ENCODE assay signal across 9 cellular contexts in the genomic region with DNA sequence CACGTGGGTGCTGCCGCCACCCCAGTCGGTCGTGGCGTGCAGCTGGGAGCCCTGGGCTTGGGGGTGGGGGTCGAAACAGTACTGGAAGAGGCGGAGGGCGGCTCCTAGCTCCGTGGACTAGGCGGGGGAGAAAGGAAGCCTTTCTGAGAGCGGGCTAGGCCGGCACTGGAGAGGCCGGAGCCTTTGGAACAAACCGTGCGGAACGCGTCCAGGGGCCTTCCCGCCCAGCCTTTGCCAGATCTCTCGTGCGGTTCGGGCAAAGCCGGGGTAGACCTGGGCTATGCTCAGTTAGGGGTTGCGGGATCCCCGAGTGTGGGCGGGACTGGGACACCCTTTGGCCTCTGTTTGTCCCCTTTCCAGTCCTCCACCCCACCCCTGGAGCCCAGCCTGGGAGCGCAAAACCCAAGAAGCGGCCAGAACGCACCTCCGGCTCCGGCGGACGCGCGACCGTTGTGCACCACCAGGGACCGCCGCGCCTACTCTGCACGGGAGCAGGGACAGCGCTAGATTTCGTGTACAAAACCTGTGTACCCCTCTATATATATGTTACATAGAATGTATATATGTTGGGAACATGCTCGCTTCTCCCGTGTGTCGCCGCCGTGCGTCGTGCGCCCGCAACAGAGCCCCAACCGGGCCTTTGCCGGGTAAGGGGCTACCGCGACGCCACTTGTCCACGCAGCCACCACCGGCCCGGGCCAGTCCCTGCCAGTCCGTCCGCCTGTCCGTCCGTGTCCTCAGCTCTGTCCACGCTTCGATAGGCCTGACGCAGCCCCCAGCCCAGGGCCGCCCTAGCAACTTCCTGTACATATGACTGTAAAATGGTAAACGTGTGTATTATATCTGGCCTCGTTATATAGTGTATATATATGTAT. TPM values are rescaled to one million over a fixed set of nuclear protein-coding genes. Genes with fewer than 3 reads are reported as not detected.
DNase-seq lines count a peak whose midpoint lies in the region; ATAC-seq and TF ChIP-seq lines count a peak whose summit lies in the region.
"Had no signal": no experiment of that assay in that cellular context is flagged by ENCODE, and none has a peak within 500 bp of the region (broad histone marks: within the 10 kb centered on the region; RNA-seq: fewer than 3 reads in every experiment).

No MANE protein-coding gene starts in this region.

- H3K4me1 Mint-ChIP-seq in neural progenitor cell, result peaks cover 38% of the 10 kb centered on the region

- no peaks in the 10 kb centered on the region for H3K79me2 ChIP-seq in neural progenitor cell (ENCODE audit: low read depth)

- no peaks in the 10 kb centered on the region for H3K9me3 Mint-ChIP-seq in neural progenitor cell

- peaks cover 13% of the 10 kb centered on the region for H3K36me3 Mint-ChIP-seq in neural progenitor cell

- H3K9me3 ChIP-seq in WERI-Rb-1 (ENCODE audit: severe bottlenecking), result no peaks in the 10 kb centered on the region
- H3K9me3 ChIP-seq in neural progenitor cell (ENCODE audit: low read depth), result no peaks in the 10 kb centered on the region

- peaks cover 20% of the 10 kb centered on the region for H3K27me3 Mint-ChIP-seq in neural progenitor cell (ENCODE audit: insufficient read depth, low read depth)

- DNase-seq in WERI-Rb-1, result no peak
- DNase-seq in fibroblast of villous mesenchyme (ENCODE audit: low read depth), result peak; percentile 53
- peak; percentile 72 for DNase-seq in neural progenitor cell (ENCODE audit: low spot score)
- DNase-seq in epidermal melanocyte (ENCODE audit: insufficient read length, low spot score), result no peak
- DNase-seq: activated naive CD4-positive, alpha-beta T cell treated with anti-CD3 and anti-CD28 coated beads, Interleukin-2, amount 50 U/mL, for 16 hours had no signal

- H3K4me3 ChIP-seq in WERI-Rb-1 (ENCODE audit: low read depth, low read length) (no peak overlapping the region), fibroblast of villous mesenchyme (ENCODE audit: low read depth, low read length) (no peak overlapping the region), neural progenitor cell (peak overlapping the region; percentile 33)

- H3K4me1 ChIP-seq in neural progenitor cell, result peaks cover 30% of the 10 kb centered on the region

- H4K20me1 ChIP-seq in neural progenitor cell (ENCODE audit: low read depth), result peaks cover 86% of the 10 kb centered on the region

- ATAC-seq in GM18861 (IDR thresholded peaks at IDR 0.05; ENCODE audit: unreplicated experiment), result no peak
- ATAC-seq in GM19351 (IDR thresholded peaks at IDR 0.05; ENCODE audit: unreplicated experiment), result no peak
- ATAC-seq in HG02798 (IDR thresholded peaks at IDR 0.05; ENCODE audit: poor library complexity, unreplicated experiment), result no peak

- peak overlapping the region; percentile 68 for H3K4me3 Mint-ChIP-seq in neural progenitor cell

- H3K9ac ChIP-seq in neural progenitor cell, result no peak overlapping the region

- no peak overlapping the region for H3K27ac Mint-ChIP-seq in neural progenitor cell

- H3K27ac ChIP-seq in C4-2B (peak overlapping the region; percentile 86), WERI-Rb-1 (peak overlapping the region; percentile 43), neural progenitor cell (no peak overlapping the region)

- H3K36me3 ChIP-seq in WERI-Rb-1 (peaks cover 86% of the 10 kb centered on the region), neural progenitor cell (no peaks in the 10 kb centered on the region)

- no peak overlapping the region for H2AFZ ChIP-seq in neural progenitor cell (replicated peaks)

- TF ChIP-seq CTCF in C4-2B (conservative IDR thresholded peaks at IDR 0.05) (no peak), WERI-Rb-1 (IDR thresholded peaks at IDR 0.05; ENCODE audit: low read depth, low read length) (no peak), fibroblast of villous mesenchyme (IDR thresholded peaks at IDR 0.05; ENCODE audit: insufficient read depth, low read depth, low read length) (no peak), neural progenitor cell (IDR thresholded peaks at IDR 0.05) (peak; percentile 29)

- no peaks in the 10 kb centered on the region for H3K27me3 ChIP-seq in WERI-Rb-1 (ENCODE audit: insufficient read depth, low read depth, severe bottlenecking)
- H3K27me3 ChIP-seq in neural progenitor cell, result peaks cover 27% of the 10 kb centered on the region

- peak overlapping the region; percentile 67 for H3K4me2 ChIP-seq in neural progenitor cell

- H3F3A ChIP-seq in neural progenitor cell (ENCODE audit: low read depth), result peaks cover 42% of the 10 kb centered on the region

RNA-seq across cellular contexts. Expression of gene SREBF1, which starts 26.2 kb away (rescaled TPM):
- total RNA-seq in fibroblast of villous mesenchyme (92.0 and 128 TPM in 2 replicates), neural progenitor cell (ENCODE audit: low replicate concordance) (12.7 and 41.0 TPM in 2 replicates)

Comparison
In these comparisons a context has a peak if more than half of its experiments do, and no peak if none do; other contexts are left out.
1. DNase-seq: peak in fibroblast of villous mesenchyme (single experiment) and neural progenitor cell (single experiment); none in WERI-Rb-1 (single experiment) and epidermal melanocyte (single experiment).